ENCODE assay signal across 10 cellular contexts in the genomic region with DNA sequence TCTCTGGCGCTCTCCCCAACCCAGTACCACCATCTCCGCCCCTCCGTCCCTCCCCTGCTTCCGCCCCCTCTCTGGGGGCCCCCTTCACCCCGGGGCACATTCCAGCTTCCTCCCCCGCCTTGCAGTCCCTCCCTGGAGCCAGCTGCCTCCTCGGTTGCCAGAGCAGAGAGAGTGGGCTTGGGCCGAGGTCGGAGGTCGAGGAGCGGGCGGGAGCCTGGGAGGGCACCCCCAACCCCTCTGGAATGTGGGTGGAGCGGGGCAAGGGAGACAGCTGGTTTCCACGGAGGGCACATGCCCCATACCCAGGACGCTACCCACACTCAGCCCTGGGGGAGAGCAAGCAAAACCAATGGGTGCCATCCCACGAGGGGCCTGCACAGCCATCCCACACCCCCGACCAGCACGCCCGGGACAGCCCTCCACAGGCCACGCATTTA. TPM values are rescaled to one million over a fixed set of nuclear protein-coding genes. Genes with fewer than 3 reads are reported as not detected.
DNase-seq lines count a peak whose midpoint lies in the region; ATAC-seq and TF ChIP-seq lines count a peak whose summit lies in the region.
"Had no signal": no experiment of that assay in that cellular context is flagged by ENCODE, and none has a peak within 500 bp of the region (broad histone marks: within the 10 kb centered on the region; RNA-seq: fewer than 3 reads in every experiment).

No MANE protein-coding gene starts in this region.

- CTCF ChIA-PET in AG04449 (lab: Yijun Ruan, JAX) = interaction anchor here (1.2 to 11.8 kb wide), 2 partner anchors 11 to 20 kb away, joined by 5 to 626 read pairs; a partner anchor contains a TSS

- H3K4me3 Mint-ChIP-seq in nephron = peak overlapping the region; percentile 73 to 76 (median 74)

- no peak for TF ChIP-seq POLR2A in erythroblast (IDR thresholded peaks at IDR 0.05; ENCODE audit: low read length)

- no peak for DNase-seq in AG04449 (ENCODE audit: low read depth, low spot score)
- no peak for DNase-seq in LNCaP clone FGC (ENCODE audit: low read depth)
- no peak for DNase-seq in dorsolateral prefrontal cortex
- no peak for DNase-seq in erythroblast (lab: John Stamatoyannopoulos, UW)
- no peak for DNase-seq in GM03348 (ENCODE audit: low spot score)
- no peak for DNase-seq in putamen (ENCODE audit: low spot score)
- DNase-seq: activated naive CD4-positive, alpha-beta T cell treated with Interleukin-2 at 50 U/mL for 16 hours; stimulated activated CD4-positive, alpha-beta T cell treated with anti-CD3 and anti-CD28 coated beads, Interleukin-15, amount 100 ng/mL, for 24 hours had no signal

- TF ChIP-seq CTCF in AG04449 (IDR thresholded peaks at IDR 0.05; ENCODE audit: insufficient read depth, low read length, missing control alignments) = no peak
- TF ChIP-seq CTCF in LNCaP clone FGC (IDR thresholded peaks at IDR 0.05; ENCODE audit: control insufficient read depth, extremely low read depth, insufficient read depth) = no peak
- no peak for TF ChIP-seq CTCF in dorsolateral prefrontal cortex (IDR thresholded peaks at IDR 0.05 in 54 of 56, conservative IDR thresholded peaks at IDR 0.05 in 2 of 56; ENCODE audit: low read depth in 1 of 56, partially characterized antibody in 56 of 56)
- TF ChIP-seq CTCF in nephron (IDR thresholded peaks at IDR 0.05; ENCODE audit: unreplicated experiment in 3 of 3) = no peak

- H3K9me3 Mint-ChIP-seq in nephron = no peaks in the 10 kb centered on the region

- H3K27me3 ChIP-seq in dorsolateral prefrontal cortex = no peaks in the 10 kb centered on the region

- H3K4me3 ChIP-seq in AG04449 (ENCODE audit: low read depth, low read length) = peak overlapping the region; percentile 18
- peak overlapping the region; percentile 73 for H3K4me3 ChIP-seq in LNCaP clone FGC (ENCODE audit: low read depth, low read length)
- H3K4me3 ChIP-seq in dorsolateral prefrontal cortex = peak overlapping the region in 38 of 59 donors; percentile 19 to 97 (median 82)

- H3K36me3 Mint-ChIP-seq in nephron (ENCODE audit: low read depth) = peaks cover 5% of the 10 kb centered on the region

- peaks cover 6% of the 10 kb centered on the region for H3K27me3 Mint-ChIP-seq in nephron (ENCODE audit: low read depth)

- ATAC-seq in GM18861 (IDR thresholded peaks at IDR 0.05; ENCODE audit: unreplicated experiment) = no peak

- peak overlapping the region; percentile 91 to 95 (median 93) for H3K27ac Mint-ChIP-seq in nephron

- H3K4me1 Mint-ChIP-seq in nephron = peaks cover 52% of the 10 kb centered on the region

- peak overlapping the region in 50 of 59 donors; percentile 64 to 100 (median 96) for H3K27ac ChIP-seq in dorsolateral prefrontal cortex

- intact Hi-C loops in dorsolateral prefrontal cortex (cut with DNase I) = no loop called here

- POLR2A ChIA-PET in AG04449 (lab: Yijun Ruan, JAX) = interaction anchor here (1.4 to 7.3 kb wide), 2 partner anchors 8 to 18 kb away, joined by 5 to 188 read pairs; no protein-coding TSS in a partner anchor

RNA-seq across cellular contexts. Expression of a gene that starts 6.4 kb away (rescaled TPM):
- 100 to 1,000 TPM; 215 to 736 (median 434) TPM for total RNA-seq in dorsolateral prefrontal cortex

RNA-seq across cellular contexts. Expression of a gene that starts 12.6 kb away (rescaled TPM):
- 10 to 100 TPM; 16.2 to 44.5 (median 25.3) TPM for total RNA-seq in dorsolateral prefrontal cortex

RNA-seq across cellular contexts. Expression of a gene that starts 14.3 kb away (rescaled TPM):
- 100 to 1,000 TPM in 4 of 120 experiments, 10 to 100 TPM in 116; 19.9 to 116 (median 36.5) TPM for total RNA-seq in dorsolateral prefrontal cortex

RNA-seq across cellular contexts. Expression of a gene that starts 21.2 kb away (rescaled TPM):
- total RNA-seq in dorsolateral prefrontal cortex = 100 to 1,000 TPM; 170 to 316 (median 242) TPM

RNA-seq across cellular contexts. Expression of a gene that starts 23.0 kb away (rescaled TPM):
- total RNA-seq in dorsolateral prefrontal cortex = 1 to 10 TPM in 86 of 120 experiments, under 1 TPM in 22, not detected in 12; 0.51 to 3.8 (median 1.4) TPM

Comparison
In these comparisons a context has a peak if more than half of its experiments do, and no peak if none do; other contexts are left out.
1. H3K4me3 ChIP-seq: peak in every context shown above with its lines; median percentile 82 in dorsolateral prefrontal cortex; 73 in LNCaP clone FGC; 18 in AG04449.